In genomic region chr13:110632255-110632654, GRCh38 we compare ENCODE assay signal across 8 cellular contexts. TPM values are rescaled to one million over a fixed set of nuclear protein-coding genes. Genes with fewer than 3 reads are reported as not detected.
DNase-seq lines count a peak whose midpoint lies in the region; ATAC-seq, FAIRE-seq and TF ChIP-seq lines count a peak whose summit lies in the region.
"Not testable (repeated sequence)": the region's sequence is repeated elsewhere in the genome, so short reads cannot be mapped to it uniquely, and the experiment has no call there.

No MANE protein-coding gene starts in this region.

- H3K36me3 Mint-ChIP-seq in CD4-positive, CD25-positive, alpha-beta regulatory T cell, result peaks cover 32% of the 10 kb centered on the region
- peaks cover 81% of the 10 kb centered on the region for H3K36me3 Mint-ChIP-seq in GM23338 (ENCODE audit: low read depth)
- H3K36me3 Mint-ChIP-seq in WTC11, result peaks cover 64% of the 10 kb centered on the region
- peaks cover 88% of the 10 kb centered on the region for H3K36me3 Mint-ChIP-seq in activated T-cell treated with anti-CD3 and anti-CD28 coated beads, Interleukin-2, amount 50 U/mL, for 24 hours (ENCODE audit: low read depth)
- H3K36me3 Mint-ChIP-seq in activated naive CD8-positive, alpha-beta T cell treated with anti-CD3 and anti-CD28 coated beads, Interleukin-2, amount 50 U/mL, for 24 hours (ENCODE audit: low read depth), result peaks cover 25% of the 10 kb centered on the region
- H3K36me3 Mint-ChIP-seq in naive thymus-derived CD8-positive, alpha-beta T cell, result peaks cover 0 to 67% (median 8%) of the 10 kb centered on the region in 3 donors

- not testable (repeated sequence) for BruUV-seq in HepG2 (replicated peaks; lab: Mats Ljungman, UMichigan)

- not testable (repeated sequence) for H3K27me3 Mint-ChIP-seq in CD4-positive, CD25-positive, alpha-beta regulatory T cell; GM23338 (ENCODE audit: insufficient read depth, low read depth, poor library complexity); WTC11 (ENCODE audit: low read depth); activated T-cell treated with anti-CD3 and anti-CD28 coated beads, Interleukin-2, amount 50 U/mL, for 24 hours; activated naive CD8-positive, alpha-beta T cell treated with anti-CD3 and anti-CD28 coated beads, Interleukin-2, amount 50 U/mL, for 24 hours; naive thymus-derived CD8-positive, alpha-beta T cell

- in situ Hi-C loops in HepG2 (cut with HindIII; ENCODE audit: extremely low pct_ligation_motif_present, low pct_unique_long_range_greater_than_20kb), result not testable (repeated sequence)

- not testable (repeated sequence) for DNase-seq in CD4-positive, CD25-positive, alpha-beta regulatory T cell; GM23338 (ENCODE audit: low spot score); WTC11 (ENCODE audit: low spot score); activated T-cell treated with anti-CD3 and anti-CD28 coated beads, Interleukin-2, amount 50 U/mL, for 24 hours; activated naive CD8-positive, alpha-beta T cell treated with anti-CD3 and anti-CD28 coated beads, Interleukin-2, amount 50 U/mL, for 24 hours; HepG2 (ENCODE audit: low spot score); naive thymus-derived CD8-positive, alpha-beta T cell
- peak; percentile 21 for DNase-seq in sigmoid colon

- peak overlapping the region; percentile 49 to 79 (median 61) for H3K27ac Mint-ChIP-seq in CD4-positive, CD25-positive, alpha-beta regulatory T cell
- 0 out of 2 replicates have a peak overlapping the region, but pooled peaks have one; percentile 46 for H3K27ac Mint-ChIP-seq in GM23338
- H3K27ac Mint-ChIP-seq in WTC11, result peak overlapping the region; percentile 84
- peak overlapping the region; percentile 72 for H3K27ac Mint-ChIP-seq in activated T-cell treated with anti-CD3 and anti-CD28 coated beads, Interleukin-2, amount 50 U/mL, for 24 hours
- H3K27ac Mint-ChIP-seq in activated naive CD8-positive, alpha-beta T cell treated with anti-CD3 and anti-CD28 coated beads, Interleukin-2, amount 50 U/mL, for 24 hours, result peak overlapping the region; percentile 21
- H3K27ac Mint-ChIP-seq in naive thymus-derived CD8-positive, alpha-beta T cell, result peak overlapping the region; percentile 31 to 89 (median 56)

- not testable (repeated sequence) for H2AFZ ChIP-seq in GM23338; HepG2 (ENCODE audit: low read length)

- peaks cover 55% of the 10 kb centered on the region for H3K36me3 ChIP-seq in CD4-positive, CD25-positive, alpha-beta regulatory T cell (ENCODE audit: control insufficient read depth, insufficient read depth, low read length)
- peaks cover 10% of the 10 kb centered on the region; the same call in 1 of the 2 replicates for H3K36me3 ChIP-seq in GM23338 (ENCODE audit: insufficient read depth)
- H3K36me3 ChIP-seq in HepG2 (replicated peaks in 1 of 2; ENCODE audit: control insufficient read depth in 1 of 2, insufficient read depth in 2 of 2, low read length in 2 of 2), result peaks cover 26 to 69% of the 10 kb centered on the region in 2 experiments
- H3K36me3 ChIP-seq in sigmoid colon, result peaks cover 24 to 43% (median 29%) of the 10 kb centered on the region in 4 donors

- ATAC-seq in CD4-positive, CD25-positive, alpha-beta regulatory T cell (ENCODE audit: low read depth in 2 of 2); GM23338; WTC11; activated naive CD8-positive, alpha-beta T cell treated with anti-CD3 and anti-CD28 coated beads, Interleukin-2, amount 50 U/mL, for 24 hours; HepG2; naive thymus-derived CD8-positive, alpha-beta T cell: not testable (repeated sequence)

- CTCF ChIA-PET in WTC11 (lab: Charles Lee); HepG2 (lab: Yijun Ruan, JAX; ENCODE audit: low intra/inter-chr PET ratio, low total read pairs): not testable (repeated sequence)

- not testable (repeated sequence) for TF ChIP-seq RAD21 in HepG2 (CRISPR knock-in tag; IDR thresholded peaks at IDR 0.05)

- H3K9me2 ChIP-seq in GM23338 (ENCODE audit: insufficient read depth), result not testable (repeated sequence)

- WGBS in HepG2 (ENCODE audit: low lambda C conversion rate), result 95% methylated on average over 12 of the region's 15 CpGs
- WGBS in sigmoid colon, 2 donors, result 92 to 95% methylated on average over 15 of the region's 15 CpGs

- POLR2A ChIA-PET in WTC11 (lab: Charles Lee); HepG2 (lab: Yijun Ruan, JAX); naive thymus-derived CD8-positive, alpha-beta T cell (lab: Charles Lee): not testable (repeated sequence)

- not testable (repeated sequence) for H3K27ac ChIP-seq in CD4-positive, CD25-positive, alpha-beta regulatory T cell (ENCODE audit: insufficient read depth, low read length, poor library complexity, severe bottlenecking); GM23338 (ENCODE audit: low read depth); HepG2 (ENCODE audit: extremely low read length, insufficient read depth, low read length)
- H3K27ac ChIP-seq in sigmoid colon, result peak overlapping the region in 3 of 4 donors; percentile 21 to 87 (median 84)

- H3K4me1 Mint-ChIP-seq in CD4-positive, CD25-positive, alpha-beta regulatory T cell, result peaks cover 0 to 34% (median 25%) of the 10 kb centered on the region in 4 donors
- not testable (repeated sequence) for H3K4me1 Mint-ChIP-seq in GM23338, WTC11
- peaks cover 37% of the 10 kb centered on the region for H3K4me1 Mint-ChIP-seq in activated T-cell treated with anti-CD3 and anti-CD28 coated beads, Interleukin-2, amount 50 U/mL, for 24 hours (ENCODE audit: low read depth)
- H3K4me1 Mint-ChIP-seq in activated naive CD8-positive, alpha-beta T cell treated with anti-CD3 and anti-CD28 coated beads, Interleukin-2, amount 50 U/mL, for 24 hours, result peaks cover 26% of the 10 kb centered on the region
- H3K4me1 Mint-ChIP-seq in naive thymus-derived CD8-positive, alpha-beta T cell, result peaks cover 23 to 46% (median 39%) of the 10 kb centered on the region in 4 donors

- H3F3A ChIP-seq in GM23338 (replicated peaks; ENCODE audit: low read depth), result not testable (repeated sequence)

- H3K9me3 ChIP-seq in CD4-positive, CD25-positive, alpha-beta regulatory T cell (ENCODE audit: control insufficient read depth in 2 of 2, low read length in 2 of 2); HepG2 (ENCODE audit: low read length); sigmoid colon: not testable (repeated sequence)

- not testable (repeated sequence) for TF ChIP-seq EP300 in HepG2 (IDR thresholded peaks at IDR 0.05; ENCODE audit: low read depth in 2 of 2, low read length in 2 of 2); HepG2 (CRISPR knock-in tag; IDR thresholded peaks at IDR 0.05; ENCODE audit: borderline replicate concordance); sigmoid colon (IDR thresholded peaks at IDR 0.05)

- TF ChIP-seq CTCF in GM23338 (conservative IDR thresholded peaks at IDR 0.05; ENCODE audit: low read depth in 2 of 2); WTC11 (IDR thresholded peaks at IDR 0.05); HepG2 (CRISPR knock-in tag; IDR thresholded peaks at IDR 0.05); sigmoid colon (IDR thresholded peaks at IDR 0.05): not testable (repeated sequence)

- not testable (repeated sequence) for H3K9ac ChIP-seq in HepG2 (ENCODE audit: insufficient read depth, low read depth, low read length)

- H3K27me3 ChIP-seq in CD4-positive, CD25-positive, alpha-beta regulatory T cell (ENCODE audit: control insufficient read depth, insufficient read depth, low read length); GM23338 (ENCODE audit: insufficient read depth); HepG2 (ENCODE audit: control insufficient read depth in 1 of 2, insufficient read depth in 2 of 2, low read length in 2 of 2); sigmoid colon: not testable (repeated sequence)

- not testable (repeated sequence) for H4K20me1 ChIP-seq in GM23338 (replicated peaks; ENCODE audit: insufficient read depth); HepG2 (ENCODE audit: insufficient read depth, low read length)

- intact Hi-C loops in HepG2 (cut with micrococcal nuclease; ENCODE audit: unreplicated experiment); sigmoid colon (cut with DNase I): not testable (repeated sequence)

- not testable (repeated sequence) for TF ChIP-seq POLR2A in HepG2 (IDR thresholded peaks at IDR 0.05; ENCODE audit: insufficient read depth in 1 of 2, low read depth in 2 of 2, low read length in 2 of 2); sigmoid colon (IDR thresholded peaks at IDR 0.05)

- H3K4me3 ChIP-seq in CD4-positive, CD25-positive, alpha-beta regulatory T cell (ENCODE audit: low read depth, low read length); GM23338; HepG2 (replicated peaks in 1 of 3; ENCODE audit: insufficient read depth in 1 of 3, low read depth in 2 of 3, low read length in 3 of 3); sigmoid colon: not testable (repeated sequence)

- H3K79me2 ChIP-seq in GM23338 (replicated peaks; ENCODE audit: insufficient read depth) (peaks cover 60% of the 10 kb centered on the region), HepG2 (ENCODE audit: insufficient read depth, low read length) (peaks cover 48% of the 10 kb centered on the region)

- not testable (repeated sequence) for H3K4me1 ChIP-seq in CD4-positive, CD25-positive, alpha-beta regulatory T cell (ENCODE audit: control insufficient read depth, insufficient read depth, low read length, poor library complexity, severe bottlenecking); GM23338 (ENCODE audit: insufficient read depth); HepG2 (ENCODE audit: insufficient read depth, low read length)
- H3K4me1 ChIP-seq in sigmoid colon, result peaks cover 0 to 57% (median 48%) of the 10 kb centered on the region in 4 donors

- not testable (repeated sequence) for H3K9me3 Mint-ChIP-seq in CD4-positive, CD25-positive, alpha-beta regulatory T cell; GM23338; WTC11; activated T-cell treated with anti-CD3 and anti-CD28 coated beads, Interleukin-2, amount 50 U/mL, for 24 hours; activated naive CD8-positive, alpha-beta T cell treated with anti-CD3 and anti-CD28 coated beads, Interleukin-2, amount 50 U/mL, for 24 hours; naive thymus-derived CD8-positive, alpha-beta T cell

- not testable (repeated sequence) for FAIRE-seq in HepG2 (lab: Jason Lieb, UNC)

- H3K4me2 ChIP-seq in GM23338; HepG2 (ENCODE audit: low read depth, low read length): not testable (repeated sequence)

- H3K4me3 Mint-ChIP-seq in CD4-positive, CD25-positive, alpha-beta regulatory T cell; GM23338; WTC11; activated T-cell treated with anti-CD3 and anti-CD28 coated beads, Interleukin-2, amount 50 U/mL, for 24 hours; activated naive CD8-positive, alpha-beta T cell treated with anti-CD3 and anti-CD28 coated beads, Interleukin-2, amount 50 U/mL, for 24 hours: not testable (repeated sequence)
- peak overlapping the region in 3 of 10 donors; percentile 4 to 45 (median 14) for H3K4me3 Mint-ChIP-seq in naive thymus-derived CD8-positive, alpha-beta T cell

RNA-seq across cellular contexts. Expression of gene NAXD, which starts 16.9 kb away (rescaled TPM):
- 20.8 TPM for total RNA-seq in CD4-positive, CD25-positive, alpha-beta regulatory T cell
- 10 to 100 TPM; 21.1 to 28.2 (median 24.8) TPM for polyA plus RNA-seq in CD4-positive, CD25-positive, alpha-beta regulatory T cell
- 16.1 and 18.5 TPM in 2 replicates for total RNA-seq in GM23338 (2014; rRNA removed; shearing (Covaris generic))
- polyA plus RNA-seq in GM23338 (2016; fragmentation: Nextera tagmentation; extraction: Ambion mirVana), result 15.3 and 16.9 TPM in 2 replicates
- 26.8 to 29.3 TPM (median 27.9 TPM) in 3 replicates for total RNA-seq in WTC11 (2021)
- total RNA-seq in HepG2 (2016; rRNA removed; fragmentation: Illumina TruSeq; extraction: Trizol), result 18.5 and 19.0 TPM in 2 replicates
- 5.5 and 6.3 TPM in 2 replicates for total RNA-seq in HepG2 (2016; cell fraction: cytosol; rRNA removed; fragmentation: Illumina TruSeq; extraction: Trizol; ENCODE audit: low read depth)
- total RNA-seq in HepG2 (2016; cell fraction: insoluble cytoplasmic fraction; rRNA removed; fragmentation: Illumina TruSeq; extraction: Trizol), result 18.9 and 19.7 TPM in 2 replicates
- 12.5 and 13.8 TPM in 2 replicates for total RNA-seq in HepG2 (2016; cell fraction: membrane; rRNA removed; fragmentation: Illumina TruSeq; extraction: Trizol)
- 20.9 and 21.0 TPM in 2 replicates for total RNA-seq in HepG2 (2016; cell fraction: nucleus; rRNA removed; fragmentation: Illumina TruSeq; extraction: Trizol)
- polyA plus RNA-seq in HepG2 (2011; rRNA removed), result 23.2 and 27.0 TPM in 2 replicates
- polyA plus RNA-seq in HepG2 (2011; cell fraction: cytosol; rRNA removed), result 24.7 and 25.6 TPM in 2 replicates
- 81.1 and 85.3 TPM in 2 replicates for polyA plus RNA-seq in HepG2 (2011; cell fraction: nucleus; rRNA removed)
- 18.2 and 22.0 TPM in 2 replicates for polyA plus RNA-seq in HepG2 (2012)
- 5.1 and 5.8 TPM in 2 replicates for polyA plus RNA-seq in HepG2 (2016; cell fraction: cytosol; fragmentation: Illumina TruSeq; extraction: Trizol; ENCODE audit: low read depth)
- polyA plus RNA-seq in HepG2 (2016; cell fraction: insoluble cytoplasmic fraction; fragmentation: Illumina TruSeq; extraction: Trizol; ENCODE audit: low read depth), result 18.8 and 20.5 TPM in 2 replicates
- polyA plus RNA-seq in HepG2 (2016; cell fraction: membrane; fragmentation: Illumina TruSeq; extraction: Trizol; ENCODE audit: low read depth), result 10.7 and 10.9 TPM in 2 replicates
- polyA plus RNA-seq in HepG2 (2016; cell fraction: nucleus; fragmentation: Illumina TruSeq; extraction: Trizol; ENCODE audit: insufficient read depth, low read depth), result 43.2 and 44.7 TPM in 2 replicates
- polyA minus RNA-seq in HepG2 (2011; rRNA and poly(A)+ RNA removed; ENCODE audit: low replicate concordance), result 19.3 and 20.3 TPM in 2 replicates
- polyA minus RNA-seq in HepG2 (2011; cell fraction: cytosol; rRNA and poly(A)+ RNA removed), result 4.0 and 5.5 TPM in 2 replicates
- 19.4 and 22.9 TPM in 2 replicates for polyA minus RNA-seq in HepG2 (2011; cell fraction: nucleus; rRNA and poly(A)+ RNA removed)
- total RNA-seq in naive thymus-derived CD8-positive, alpha-beta T cell, result 10 to 100 TPM; 34.3 to 38.1 TPM
- 10 to 100 TPM; 10.4 to 26.9 (median 18.1) TPM for polyA plus RNA-seq in naive thymus-derived CD8-positive, alpha-beta T cell
- 10 to 100 TPM; 33.5 to 41.1 (median 37.2) TPM for total RNA-seq in sigmoid colon
- polyA plus RNA-seq in sigmoid colon, result 10 to 100 TPM; 24.6 to 33.0 (median 30.3) TPM

Comparison
In these comparisons a context has a peak if more than half of its experiments do, and no peak if none do; other contexts are left out.
1. H3K27ac Mint-ChIP-seq: peak in every context shown above with its lines; median percentile 84 in WTC11; 72 in activated T-cell treated with anti-CD3 and anti-CD28 coated beads, Interleukin-2, amount 50 U/mL, for 24 hours; 61 in CD4-positive, CD25-positive, alpha-beta regulatory T cell; 56 in naive thymus-derived CD8-positive, alpha-beta T cell; 46 in GM23338; 21 in activated naive CD8-positive, alpha-beta T cell treated with anti-CD3 and anti-CD28 coated beads, Interleukin-2, amount 50 U/mL, for 24 hours.